ENCODE assay signal across 1 cellular context in genomic region chr1:211280910-211281309, GRCh38.
TF ChIP-seq lines count a peak whose summit lies in the region.

No MANE protein-coding gene starts in this region.

TF ChIP-seq in IMR-90, 13 proteins besides CTCF, POLR2A, EP300 and RAD21 (continued from another document):
- TF ChIP-seq MAZ (IDR thresholded peaks at IDR 0.05; ENCODE audit: borderline replicate concordance, low read depth, low read length): no peak
- TF ChIP-seq, protein P1, sequence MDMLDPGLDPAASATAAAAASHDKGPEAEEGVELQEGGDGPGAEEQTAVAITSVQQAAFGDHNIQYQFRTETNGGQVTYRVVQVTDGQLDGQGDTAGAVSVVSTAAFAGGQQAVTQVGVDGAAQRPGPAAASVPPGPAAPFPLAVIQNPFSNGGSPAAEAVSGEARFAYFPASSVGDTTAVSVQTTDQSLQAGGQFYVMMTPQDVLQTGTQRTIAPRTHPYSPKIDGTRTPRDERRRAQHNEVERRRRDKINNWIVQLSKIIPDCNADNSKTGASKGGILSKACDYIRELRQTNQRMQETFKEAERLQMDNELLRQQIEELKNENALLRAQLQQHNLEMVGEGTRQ (IDR thresholded peaks at IDR 0.05; ENCODE audit: low read depth, low read length): no peak
